Comparison of ENCODE assay signal across 15 cellular contexts in genomic region chrX:96729868-96730643, GRCh38. TPM values are rescaled to one million over a fixed set of nuclear protein-coding genes. Genes with fewer than 3 reads are reported as not detected.
DNase-seq lines count a peak whose midpoint lies in the region; ATAC-seq and TF ChIP-seq lines count a peak whose summit lies in the region.
"Had no signal": no experiment of that assay in that cellular context is flagged by ENCODE, and none has a peak within 500 bp of the region (broad histone marks: within the 10 kb centered on the region; RNA-seq: fewer than 3 reads in every experiment).

No MANE protein-coding gene starts in this region.

- H3K9me3 ChIP-seq in cardiac muscle cell (ENCODE audit: low read depth) (no peaks in the 10 kb centered on the region), lower lobe of right lung (no peaks in the 10 kb centered on the region)
- H3K9me3 ChIP-seq: BLaER1, Caco-2 had no signal

- peaks cover 32% of the 10 kb centered on the region for H3K4me1 Mint-ChIP-seq in endothelial cell (ENCODE audit: unreplicated experiment)
- peaks cover 3% of the 10 kb centered on the region for H3K4me1 Mint-ChIP-seq in activated CD8-positive, alpha-beta T cell treated with anti-CD3 and anti-CD28 coated beads, Interleukin-2, amount 10 ng/mL, durations not matched to agents 7 days and 5 days (ENCODE audit: low read depth)

- H3K4me3 ChIP-seq in cardiac muscle cell (no peak overlapping the region), lower lobe of right lung (no peak overlapping the region)
- H3K4me3 ChIP-seq: BLaER1, GM23338 had no signal

- no peaks in the 10 kb centered on the region for H3K27me3 ChIP-seq in cardiac muscle cell
- H3K27me3 ChIP-seq in lower lobe of right lung (ENCODE audit: low read depth): no peaks in the 10 kb centered on the region

- TF ChIP-seq CTCF in cardiac muscle cell (IDR thresholded peaks at IDR 0.05; ENCODE audit: low read depth, low read length) (no peak), endothelial cell (IDR thresholded peaks at IDR 0.05; ENCODE audit: unreplicated experiment) (no peak), lower lobe of right lung (IDR thresholded peaks at IDR 0.05) (no peak)

- peak overlapping the region; percentile 45 for H3K27ac ChIP-seq in cardiac muscle cell
- H3K27ac ChIP-seq in lower lobe of right lung: no peak overlapping the region
- H3K27ac ChIP-seq: BLaER1 had no signal

- DNase-seq in cardiac muscle cell (ENCODE audit: low read depth in 1 of 2, low spot score in 1 of 2) (peak in 1 of 2 donors; percentile 12), left cardiac atrium (no peak), endothelial cell (ENCODE audit: low spot score) (no peak), lower lobe of right lung (no peak), activated T-cell treated with anti-CD3 and anti-CD28 coated beads for 4 hours (no peak)
- DNase-seq in activated CD8-positive, alpha-beta T cell treated with anti-CD3 and anti-CD28 coated beads, Interleukin-2, amount 10 ng/mL, durations not matched to agents 7 days and 5 days: no peak
- DNase-seq: 8988T; AML-193; Caco-2; CD8-positive, alpha-beta memory T cell; GF-D8; H7 had no signal

- H3K36me3 ChIP-seq in cardiac muscle cell (no peaks in the 10 kb centered on the region), lower lobe of right lung (no peaks in the 10 kb centered on the region)
- H3K36me3 ChIP-seq: BLaER1 had no signal

- intact Hi-C loops in left cardiac atrium (cut with DNase I) (no loop called here), lower lobe of right lung (cut with DNase I) (no loop called here)

- no peaks in the 10 kb centered on the region for H3K36me3 Mint-ChIP-seq in endothelial cell (ENCODE audit: low read depth, unreplicated experiment)
- H3K36me3 Mint-ChIP-seq in activated CD8-positive, alpha-beta T cell treated with anti-CD3 and anti-CD28 coated beads, Interleukin-2, amount 10 ng/mL, durations not matched to agents 7 days and 5 days (ENCODE audit: low read depth): no peaks in the 10 kb centered on the region
- H3K36me3 Mint-ChIP-seq: CD8-positive, alpha-beta memory T cell had no signal

- CTCF ChIA-PET in activated CD8-positive, alpha-beta T cell treated with anti-CD3 and anti-CD28 coated beads, Interleukin-2, amount 10 ng/mL, durations not matched to agents 7 days and 5 days (lab: Charles Lee): interaction anchor here (0.6 kb wide), 1 partner anchor 376 kb away, joined by 3 read pairs; no protein-coding TSS in a partner anchor

- ATAC-seq in left cardiac atrium (no peak), lower lobe of right lung (peak; percentile 51 to 71), HG02840 (IDR thresholded peaks at IDR 0.05; ENCODE audit: low FRiP score, unreplicated experiment) (no peak)
- no peak for ATAC-seq in activated CD8-positive, alpha-beta T cell treated with anti-CD3 and anti-CD28 coated beads, Interleukin-2, amount 10 ng/mL, durations not matched to agents 7 days and 5 days

- no peaks in the 10 kb centered on the region for H3K9me3 Mint-ChIP-seq in endothelial cell (ENCODE audit: unreplicated experiment)
- H3K9me3 Mint-ChIP-seq in activated CD8-positive, alpha-beta T cell treated with anti-CD3 and anti-CD28 coated beads, Interleukin-2, amount 10 ng/mL, durations not matched to agents 7 days and 5 days (ENCODE audit: insufficient read depth): no peaks in the 10 kb centered on the region
- H3K9me3 Mint-ChIP-seq: CD8-positive, alpha-beta memory T cell; GM23338 had no signal

- peaks cover 13% of the 10 kb centered on the region for H3K4me1 ChIP-seq in cardiac muscle cell (ENCODE audit: low read depth)
- H3K4me1 ChIP-seq in lower lobe of right lung: no peaks in the 10 kb centered on the region
- H3K4me1 ChIP-seq: BLaER1 had no signal

- POLR2A ChIA-PET in activated CD8-positive, alpha-beta T cell treated with anti-CD3 and anti-CD28 coated beads, Interleukin-2, amount 10 ng/mL, durations not matched to agents 7 days and 5 days (lab: Charles Lee): no interaction called here

- no peak overlapping the region for H3K4me3 Mint-ChIP-seq in endothelial cell (ENCODE audit: unreplicated experiment)
- no peak overlapping the region for H3K4me3 Mint-ChIP-seq in activated CD8-positive, alpha-beta T cell treated with anti-CD3 and anti-CD28 coated beads, Interleukin-2, amount 10 ng/mL, durations not matched to agents 7 days and 5 days
- H3K4me3 Mint-ChIP-seq: CD8-positive, alpha-beta memory T cell; GM23338 had no signal

- peak overlapping the region; percentile 78 for H3K27ac Mint-ChIP-seq in endothelial cell (ENCODE audit: unreplicated experiment)
- no peak overlapping the region for H3K27ac Mint-ChIP-seq in activated CD8-positive, alpha-beta T cell treated with anti-CD3 and anti-CD28 coated beads, Interleukin-2, amount 10 ng/mL, durations not matched to agents 7 days and 5 days
- H3K27ac Mint-ChIP-seq: CD8-positive, alpha-beta memory T cell; GM23338 had no signal

- no peaks in the 10 kb centered on the region for H3K27me3 Mint-ChIP-seq in endothelial cell (ENCODE audit: unreplicated experiment)
- H3K27me3 Mint-ChIP-seq in activated CD8-positive, alpha-beta T cell treated with anti-CD3 and anti-CD28 coated beads, Interleukin-2, amount 10 ng/mL, durations not matched to agents 7 days and 5 days (ENCODE audit: low read depth): no peaks in the 10 kb centered on the region
- H3K27me3 Mint-ChIP-seq: CD8-positive, alpha-beta memory T cell had no signal

RNA-seq across cellular contexts. Expression of gene DIAPH2, which starts 45.4 kb away (rescaled TPM):
- total RNA-seq in cardiac muscle cell (6.9 and 18.4 TPM in 2 replicates), left cardiac atrium (10 to 100 TPM; 13.0 to 13.3 TPM), endothelial cell (ENCODE audit: unreplicated experiment) (45.3 TPM), lower lobe of right lung (34.2 TPM)
- polyA plus RNA-seq in cardiac muscle cell: 9.1 and 17.4 TPM in 2 replicates
- total RNA-seq in activated CD8-positive, alpha-beta T cell treated with anti-CD3 and anti-CD28 coated beads, Interleukin-2, amount 10 ng/mL, durations not matched to agents 7 days and 5 days: 10 to 100 TPM; 14.1 to 14.4 TPM

Comparison
In these comparisons a context has a peak if more than half of its experiments do, and no peak if none do; other contexts are left out.
1. ATAC-seq: peak in lower lobe of right lung (2 of 2); none in left cardiac atrium (0 of 2), HG02840 (single experiment) and activated CD8-positive, alpha-beta T cell treated with anti-CD3 and anti-CD28 coated beads, Interleukin-2, amount 10 ng/mL, durations not matched to agents 7 days and 5 days (single experiment).